In genomic region chr2:101817488-101817887, GRCh38 we compare ENCODE assay signal across 19 cellular contexts.
DNase-seq lines count a peak whose midpoint lies in the region; TF ChIP-seq lines count a peak whose summit lies in the region.
"Had no signal": no experiment of that assay in that cellular context is flagged by ENCODE, and none has a peak within 500 bp of the region (broad histone marks: within the 10 kb centered on the region; RNA-seq: fewer than 3 reads in every experiment).

No MANE protein-coding gene starts in this region.

- H3K4me1 ChIP-seq in Caco-2 (peaks cover 33% of the 10 kb centered on the region), Karpas-422 (ENCODE audit: low read length) (no peaks in the 10 kb centered on the region), prostate gland (replicated peaks) (peaks cover 5% of the 10 kb centered on the region)

- H3K9me2 ChIP-seq in Karpas-422 (replicated peaks; ENCODE audit: insufficient read depth, low read length) = no peaks in the 10 kb centered on the region

- H3K27me3 ChIP-seq in Caco-2 (replicated peaks; ENCODE audit: control insufficient read depth, insufficient read depth, low read length) (no peaks in the 10 kb centered on the region), Karpas-422 (ENCODE audit: low read length) (no peaks in the 10 kb centered on the region), prostate gland (replicated peaks; ENCODE audit: insufficient read depth) (no peaks in the 10 kb centered on the region)
- H3K27me3 ChIP-seq: gastroesophageal sphincter had no signal

- WGBS in prostate gland = 93% methylated on average over 6 of the region's 6 CpGs

- POLR2A ChIA-PET in Caco-2 (lab: Charles Lee) = no interaction called here

- no peak overlapping the region for H3K4me3 ChIP-seq in Caco-2 (ENCODE audit: low read depth, low read length)
- H3K4me3 ChIP-seq in Karpas-422 (ENCODE audit: low read length) = no peak overlapping the region
- H3K4me3 ChIP-seq in prostate gland = no peak overlapping the region
- H3K4me3 ChIP-seq: gastroesophageal sphincter, GM12878 had no signal

- TF ChIP-seq CTCF in Caco-2 (IDR thresholded peaks at IDR 0.05; ENCODE audit: insufficient read depth in 1 of 2, low read depth in 1 of 2, low read length in 1 of 2, severe bottlenecking in 1 of 2, unreplicated experiment in 1 of 2) (no peak), glutamatergic neuron (IDR thresholded peaks at IDR 0.05; ENCODE audit: partially characterized antibody, unreplicated experiment) (no peak), progenitor cell of endocrine pancreas (IDR thresholded peaks at IDR 0.05; ENCODE audit: unreplicated experiment) (no peak), prostate gland (IDR thresholded peaks at IDR 0.05) (no peak)

- intact Hi-C loops in Caco-2 (cut with micrococcal nuclease; ENCODE audit: unreplicated experiment) (no loop called here), prostate gland (cut with DNase I) (no loop called here)

- no peak overlapping the region for H3K27ac ChIP-seq in Karpas-422 (ENCODE audit: low read length)
- no peak overlapping the region for H3K27ac ChIP-seq in prostate gland
- H3K27ac ChIP-seq: gastroesophageal sphincter had no signal

- H3K27me3 Mint-ChIP-seq in Caco-2 (ENCODE audit: insufficient read depth, unreplicated experiment) = no peaks in the 10 kb centered on the region
- peaks cover 15% of the 10 kb centered on the region for H3K27me3 Mint-ChIP-seq in glutamatergic neuron (ENCODE audit: unreplicated experiment)
- H3K27me3 Mint-ChIP-seq in progenitor cell of endocrine pancreas = no peaks in the 10 kb centered on the region
- H3K27me3 Mint-ChIP-seq: activated naive CD8-positive, alpha-beta T cell treated with anti-CD3 and anti-CD28 coated beads, Interleukin-2, amount 10 ng/mL, durations not matched to agents 7 days and 5 days had no signal

- peaks cover 47% of the 10 kb centered on the region for H3K4me1 Mint-ChIP-seq in Caco-2 (ENCODE audit: low read depth, unreplicated experiment)
- peaks cover 74% of the 10 kb centered on the region for H3K4me1 Mint-ChIP-seq in glutamatergic neuron (ENCODE audit: low read depth, unreplicated experiment)
- peaks cover 55% of the 10 kb centered on the region for H3K4me1 Mint-ChIP-seq in progenitor cell of endocrine pancreas (ENCODE audit: low read depth)

- H3K4me2 ChIP-seq in Karpas-422 (ENCODE audit: low read depth, low read length, poor library complexity, severe bottlenecking) = no peak overlapping the region

- H3K27ac Mint-ChIP-seq in Caco-2 (ENCODE audit: unreplicated experiment) (peak overlapping the region; percentile 32), glutamatergic neuron (ENCODE audit: unreplicated experiment) (peak overlapping the region; percentile 79), progenitor cell of endocrine pancreas (peak overlapping the region; percentile 39)
- H3K27ac Mint-ChIP-seq: activated naive CD8-positive, alpha-beta T cell treated with anti-CD3 and anti-CD28 coated beads, Interleukin-2, amount 10 ng/mL, durations not matched to agents 7 days and 5 days had no signal

- BruUV-seq in Caco-2 (replicated peaks; lab: Mats Ljungman, UMichigan) = no TSS peak

- no peaks in the 10 kb centered on the region for H3K9me3 Mint-ChIP-seq in Caco-2 (ENCODE audit: unreplicated experiment)
- peaks cover 19% of the 10 kb centered on the region for H3K9me3 Mint-ChIP-seq in glutamatergic neuron (ENCODE audit: unreplicated experiment)
- no peaks in the 10 kb centered on the region for H3K9me3 Mint-ChIP-seq in progenitor cell of endocrine pancreas (ENCODE audit: low read depth)
- H3K9me3 Mint-ChIP-seq: activated naive CD8-positive, alpha-beta T cell treated with anti-CD3 and anti-CD28 coated beads, Interleukin-2, amount 10 ng/mL, durations not matched to agents 7 days and 5 days had no signal

- H3K9me3 ChIP-seq in Caco-2 (no peaks in the 10 kb centered on the region), Karpas-422 (ENCODE audit: low read length) (no peaks in the 10 kb centered on the region), prostate gland (no peaks in the 10 kb centered on the region)
- H3K9me3 ChIP-seq: gastroesophageal sphincter had no signal

- H3K36me3 Mint-ChIP-seq in Caco-2 (ENCODE audit: insufficient read depth, unreplicated experiment) (peaks cover 42% of the 10 kb centered on the region), glutamatergic neuron (ENCODE audit: unreplicated experiment) (no peaks in the 10 kb centered on the region), progenitor cell of endocrine pancreas (ENCODE audit: insufficient read depth) (peaks cover 1% of the 10 kb centered on the region)

- CTCF ChIA-PET in Caco-2 (lab: Charles Lee) = no interaction called here

- H3K36me3 ChIP-seq in Caco-2 (ENCODE audit: control insufficient read depth, insufficient read depth, low read length) (no peaks in the 10 kb centered on the region), Karpas-422 (ENCODE audit: insufficient read depth, low read length) (no peaks in the 10 kb centered on the region), prostate gland (no peaks in the 10 kb centered on the region)
- H3K36me3 ChIP-seq: gastroesophageal sphincter had no signal

- H3K4me3 Mint-ChIP-seq in Caco-2 (ENCODE audit: unreplicated experiment) (peak overlapping the region; percentile 23), glutamatergic neuron (ENCODE audit: unreplicated experiment) (peak overlapping the region; percentile 30), progenitor cell of endocrine pancreas (ENCODE audit: low read depth) (no peak overlapping the region)
- H3K4me3 Mint-ChIP-seq: activated naive CD8-positive, alpha-beta T cell treated with anti-CD3 and anti-CD28 coated beads, Interleukin-2, amount 10 ng/mL, durations not matched to agents 7 days and 5 days had no signal

- H3K9ac ChIP-seq in Karpas-422 (ENCODE audit: low read length) = no peak overlapping the region

- no peak overlapping the region for H2AFZ ChIP-seq in Karpas-422 (ENCODE audit: low read length)

- no peaks in the 10 kb centered on the region for H4K20me1 ChIP-seq in Karpas-422 (ENCODE audit: insufficient read depth, low read depth, low read length)

- DNase-seq in Caco-2 (no peak), NCI-H69 (lab: John Stamatoyannopoulos, UW) (peak; percentile 14), glutamatergic neuron (no peak), progenitor cell of endocrine pancreas (ENCODE audit: low spot score, unreplicated experiment) (no peak), Karpas-422 (no peak), prostate gland (ENCODE audit: low spot score) (no peak), DMS79 treated with DMSO at 0.1 percent for 48 hours (lab: John Stamatoyannopoulos, UW) (no peak), ureter (ENCODE audit: low spot score) (no peak)
- DNase-seq: activated CD4-positive, CD25-positive, alpha-beta regulatory T cell treated with anti-CD3 and anti-CD28 coated beads, Interleukin-2, amount 50 U/mL, for 72 hours; activated naive CD8-positive, alpha-beta T cell treated with anti-CD3 and anti-CD28 coated beads, Interleukin-2, amount 10 ng/mL, durations not matched to agents 7 days and 5 days; GDM1; H7; NCI-H1436 treated with DMSO at 0.1 percent for 48 hours; NCI-H2227 treated with DMSO at 0.1 percent for 48 hours; NK-92 treated with Interleukin-12 subunit alpha and Interleukin-12 subunit beta, amount 100 ng/mL, for 24 hours; retina; T1000 had no signal

- H3K79me2 ChIP-seq in Karpas-422 (ENCODE audit: low read length) = no peaks in the 10 kb centered on the region

- TF ChIP-seq POLR2A in prostate gland (IDR thresholded peaks at IDR 0.05) = no peak
